ENCODE assay signal across 17 cellular contexts in the genomic region with DNA sequence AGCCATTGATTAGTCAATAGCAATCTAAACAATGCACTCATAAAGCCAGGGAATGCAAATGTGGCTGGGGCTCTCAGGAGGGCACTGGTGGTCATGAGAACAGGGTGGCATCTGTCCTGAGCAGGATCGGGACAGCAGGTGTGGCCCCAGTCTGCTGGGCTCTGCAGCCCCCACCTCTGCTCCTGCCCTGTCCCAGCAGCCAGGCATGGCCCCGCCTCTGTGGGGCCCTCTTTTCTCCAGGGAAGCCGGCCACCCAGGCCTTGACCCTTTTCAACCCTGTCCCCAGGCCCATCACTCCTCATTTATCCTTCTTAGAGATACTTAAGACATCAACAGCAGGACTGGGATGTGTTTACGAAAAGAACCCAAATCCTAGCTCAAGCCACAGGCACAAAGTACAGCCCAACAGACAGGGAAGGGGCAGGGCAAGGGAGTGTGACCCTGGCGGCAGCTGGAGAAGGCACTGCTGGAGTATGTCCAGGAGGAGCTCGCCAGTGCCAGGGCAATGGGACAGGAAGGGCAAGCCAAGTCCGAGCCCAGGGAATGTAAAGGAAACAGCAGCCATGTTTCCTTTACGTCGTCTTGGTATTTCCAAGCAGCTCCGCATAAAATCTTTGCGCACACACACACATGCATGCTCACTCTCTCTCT. TPM values are rescaled to one million over a fixed set of nuclear protein-coding genes. Genes with fewer than 3 reads are reported as not detected.
DNase-seq lines count a peak whose midpoint lies in the region; ATAC-seq and TF ChIP-seq lines count a peak whose summit lies in the region.
"Had no signal": no experiment of that assay in that cellular context is flagged by ENCODE, and none has a peak within 500 bp of the region (broad histone marks: within the 10 kb centered on the region; RNA-seq: fewer than 3 reads in every experiment).

No MANE protein-coding gene starts in this region.

- H3K4me3 ChIP-seq in left ventricle myocardium inferior = no peak overlapping the region
- H3K4me3 ChIP-seq in lower lobe of right lung = no peak overlapping the region
- no peak overlapping the region for H3K4me3 ChIP-seq in stomach
- H3K4me3 ChIP-seq: skin epidermis, vagina had no signal

- peaks cover 18% of the 10 kb centered on the region for H3K36me3 Mint-ChIP-seq in activated naive CD8-positive, alpha-beta T cell treated with anti-CD3 and anti-CD28 coated beads, Interleukin-2, amount 10 ng/mL, durations not matched to agents 7 days and 5 days

- ATAC-seq in Right ventricle myocardium superior (ENCODE audit: poor library complexity) (peak; percentile 52), lower lobe of right lung (no peak), HG03196 (IDR thresholded peaks at IDR 0.05; ENCODE audit: unreplicated experiment) (no peak)
- no peak for ATAC-seq in activated naive CD8-positive, alpha-beta T cell treated with anti-CD3 and anti-CD28 coated beads, Interleukin-2, amount 10 ng/mL, durations not matched to agents 7 days and 5 days (ENCODE audit: low read depth)

- DNase-seq in Right ventricle myocardium superior = no peak
- no peak for DNase-seq in left ventricle myocardium inferior
- DNase-seq in activated naive CD8-positive, alpha-beta T cell treated with anti-CD3 and anti-CD28 coated beads, Interleukin-2, amount 10 ng/mL, durations not matched to agents 7 days and 5 days = peak; percentile 23
- DNase-seq in lower lobe of right lung = peak; percentile 15
- DNase-seq in stomach = peak; percentile 52
- no peak for DNase-seq in COLO668 (lab: John Stamatoyannopoulos, UW; ENCODE audit: unreplicated experiment)
- DNase-seq in activated naive CD4-positive, alpha-beta T cell treated with anti-CD3 and anti-CD28 coated beads, Interleukin-2, amount 50 U/mL, for 16 hours = no peak
- DNase-seq: ACHN; activated CD4-positive, CD25-positive, alpha-beta regulatory T cell; activated gamma-delta T cell; C1 segment of cervical spinal cord; NCI-H1694; NCI-H2227 treated with DMSO at 0.1 percent for 48 hours; stimulated activated CD4-positive, alpha-beta T cell treated with anti-CD3 and anti-CD28 coated beads, Interleukin-4, amount 100 ng/mL, for 24 hours had no signal

- H3K4me1 ChIP-seq in left ventricle myocardium inferior = peaks cover 19% of the 10 kb centered on the region
- no peaks in the 10 kb centered on the region for H3K4me1 ChIP-seq in lower lobe of right lung
- H3K4me1 ChIP-seq in stomach = peaks cover 0 to 47% (median 39%) of the 10 kb centered on the region in 4 donors

- no peak overlapping the region for H3K4me3 Mint-ChIP-seq in activated naive CD8-positive, alpha-beta T cell treated with anti-CD3 and anti-CD28 coated beads, Interleukin-2, amount 10 ng/mL, durations not matched to agents 7 days and 5 days

- TF ChIP-seq EP300 in stomach (IDR thresholded peaks at IDR 0.05) = no peak

- 60 to 67% (median 64%) methylated on average over 11 of the region's 11 CpGs for WGBS in stomach, 5 donors

- peaks cover 94% of the 10 kb centered on the region for H3K36me3 ChIP-seq in left ventricle myocardium inferior
- peaks cover 99% of the 10 kb centered on the region for H3K36me3 ChIP-seq in lower lobe of right lung
- peaks cover 63 to 100% (median 100%) of the 10 kb centered on the region in 4 donors for H3K36me3 ChIP-seq in stomach

- intact Hi-C loops in Right ventricle myocardium superior (cut with DNase I) = no loop called here
- intact Hi-C loops in left ventricle myocardium inferior (cut with micrococcal nuclease) = no loop called here
- intact Hi-C loops in lower lobe of right lung (cut with DNase I) = no loop called here
- intact Hi-C loops in stomach (cut with DNase I; ENCODE audit: low total_unique reads) = no loop called here

- POLR2A ChIA-PET in activated naive CD8-positive, alpha-beta T cell treated with anti-CD3 and anti-CD28 coated beads, Interleukin-2, amount 10 ng/mL, durations not matched to agents 7 days and 5 days (lab: Charles Lee) = no interaction called here

- H3K27ac Mint-ChIP-seq in activated naive CD8-positive, alpha-beta T cell treated with anti-CD3 and anti-CD28 coated beads, Interleukin-2, amount 10 ng/mL, durations not matched to agents 7 days and 5 days = no peak overlapping the region

- H3K27ac ChIP-seq in left ventricle myocardium inferior (replicated peaks) = no peak overlapping the region
- no peak overlapping the region for H3K27ac ChIP-seq in lower lobe of right lung
- no peak overlapping the region for H3K27ac ChIP-seq in stomach
- H3K27ac ChIP-seq: vagina had no signal

- H3K9me3 Mint-ChIP-seq in activated naive CD8-positive, alpha-beta T cell treated with anti-CD3 and anti-CD28 coated beads, Interleukin-2, amount 10 ng/mL, durations not matched to agents 7 days and 5 days = no peaks in the 10 kb centered on the region

- TF ChIP-seq CTCF in left ventricle myocardium inferior (IDR thresholded peaks at IDR 0.05; ENCODE audit: borderline replicate concordance) (no peak), lower lobe of right lung (IDR thresholded peaks at IDR 0.05) (no peak), stomach (IDR thresholded peaks at IDR 0.05) (no peak)

- H3K27me3 ChIP-seq in left ventricle myocardium inferior (ENCODE audit: low read depth) = no peaks in the 10 kb centered on the region
- H3K27me3 ChIP-seq in lower lobe of right lung (ENCODE audit: low read depth) = no peaks in the 10 kb centered on the region
- no peaks in the 10 kb centered on the region for H3K27me3 ChIP-seq in stomach
- H3K27me3 ChIP-seq: vagina had no signal

- TF ChIP-seq POLR2A in stomach (IDR thresholded peaks at IDR 0.05) = no peak

- H3K27me3 Mint-ChIP-seq in activated naive CD8-positive, alpha-beta T cell treated with anti-CD3 and anti-CD28 coated beads, Interleukin-2, amount 10 ng/mL, durations not matched to agents 7 days and 5 days = no peaks in the 10 kb centered on the region

- H3K9me3 ChIP-seq in left ventricle myocardium inferior (replicated peaks) (no peaks in the 10 kb centered on the region), lower lobe of right lung (no peaks in the 10 kb centered on the region), stomach (no peaks in the 10 kb centered on the region)
- H3K9me3 ChIP-seq: vagina had no signal

- H3K4me1 Mint-ChIP-seq in activated naive CD8-positive, alpha-beta T cell treated with anti-CD3 and anti-CD28 coated beads, Interleukin-2, amount 10 ng/mL, durations not matched to agents 7 days and 5 days = no peaks in the 10 kb centered on the region

RNA-seq across cellular contexts. Expression of gene DGCR2, which starts 59.9 kb away (rescaled TPM):
- total RNA-seq in Right ventricle myocardium superior (29.7 TPM), left ventricle myocardium inferior (33.0 TPM), lower lobe of right lung (62.9 TPM), stomach (10 to 100 TPM; 11.1 to 75.3 (median 50.9) TPM)
- total RNA-seq in activated naive CD8-positive, alpha-beta T cell treated with anti-CD3 and anti-CD28 coated beads, Interleukin-2, amount 10 ng/mL, durations not matched to agents 7 days and 5 days = 10 to 100 TPM; 38.0 to 38.3 TPM
- 10 to 100 TPM in 2 of 3 donors, 1 to 10 TPM in 1; 5.0 to 22.2 (median 15.2) TPM for polyA plus RNA-seq in stomach

Comparison
In these comparisons a context has a peak if more than half of its experiments do, and no peak if none do; other contexts are left out.
1. DNase-seq: peak in activated naive CD8-positive, alpha-beta T cell treated with anti-CD3 and anti-CD28 coated beads, Interleukin-2, amount 10 ng/mL, durations not matched to agents 7 days and 5 days (single experiment), lower lobe of right lung (single experiment) and stomach (single experiment); none in Right ventricle myocardium superior (single experiment), left ventricle myocardium inferior (single experiment), COLO668 (single experiment) and activated naive CD4-positive, alpha-beta T cell treated with anti-CD3 and anti-CD28 coated beads, Interleukin-2, amount 50 U/mL, for 16 hours (single experiment).